22 cellular contexts compared by ENCODE assay signal in the genomic region with DNA sequence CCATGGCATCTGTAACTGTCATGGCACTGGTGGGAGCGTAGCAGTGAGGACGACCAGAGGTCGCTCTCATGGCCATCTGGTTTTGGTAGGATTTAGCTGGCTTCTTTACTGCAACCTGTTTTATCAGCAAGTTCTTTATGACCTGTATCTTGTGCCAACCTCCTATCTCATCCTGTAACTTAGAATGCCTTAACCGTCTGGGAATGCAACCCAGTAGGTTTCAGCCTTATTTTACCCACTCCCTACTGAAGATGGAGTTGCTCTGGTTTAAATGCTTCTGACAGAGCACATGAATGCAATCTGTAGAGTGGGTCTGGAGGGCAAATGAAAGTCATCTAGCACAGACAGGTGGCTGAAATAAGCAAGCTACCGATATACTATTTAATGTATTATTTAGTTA. TPM values are rescaled to one million over a fixed set of nuclear protein-coding genes. Genes with fewer than 3 reads are reported as not detected.
"Had no signal": no experiment of that assay in that cellular context is flagged by ENCODE, and none has a peak within 500 bp of the region (broad histone marks: within the 10 kb centered on the region; RNA-seq: fewer than 3 reads in every experiment).

No MANE protein-coding gene starts in this region.

- H3K4me1 ChIP-seq: esophagus muscularis mucosa, foreskin keratinocyte, psoas muscle, thyroid gland, uterus had no signal

- H3K27me3 ChIP-seq: esophagus muscularis mucosa, foreskin keratinocyte, suprapubic skin, thyroid gland, upper lobe of left lung, uterus had no signal

- H3K36me3 ChIP-seq: esophagus muscularis mucosa, suprapubic skin, thyroid gland, upper lobe of left lung, uterus had no signal

- H3K27ac ChIP-seq: epithelial cell of prostate, esophagus muscularis mucosa, foreskin keratinocyte, psoas muscle, suprapubic skin, thyroid gland, upper lobe of left lung had no signal

- DNase-seq: effector memory CD8-positive, alpha-beta T cell; foreskin keratinocyte; immature natural killer cell; left ventricle myocardium superior; mesenchymal stem cell; midbrain; psoas muscle; retina; stimulated activated CD4-positive, alpha-beta T cell treated with anti-CD3 and anti-CD28 coated beads, Interleukin-2, amount 100 ng/mL, for 48 hours; stimulated activated naive CD8-positive, alpha-beta T cell treated with anti-CD3 and anti-CD28 coated beads, Interleukin-15, Interleukin-2, amounts not matched to agents 100 U/mL and 50 U/mL, for 24 hours; thyroid gland; upper lobe of left lung; uterus had no signal

- ATAC-seq: effector memory CD8-positive, alpha-beta T cell; naive thymus-derived CD4-positive, alpha-beta T cell; psoas muscle; sciatic nerve; stimulated activated naive CD8-positive, alpha-beta T cell treated with anti-CD3 and anti-CD28 coated beads, Interleukin-15, Interleukin-2, amounts not matched to agents 100 U/mL and 50 U/mL, for 24 hours had no signal

- H3K4me3 ChIP-seq: esophagus muscularis mucosa, lung, psoas muscle, skin epidermis, suprapubic skin, thyroid gland, upper lobe of left lung, uterus had no signal

- H3K9me3 ChIP-seq: esophagus muscularis mucosa, psoas muscle, suprapubic skin, thyroid gland, upper lobe of left lung, uterus had no signal

RNA-seq across cellular contexts. Expression of a gene that starts 55.3 kb away (rescaled TPM):
- total RNA-seq: chondrocyte; foreskin keratinocyte; naive thymus-derived CD4-positive, alpha-beta T cell; upper lobe of left lung; uterus had no signal
- polyA plus RNA-seq: foreskin keratinocyte; immature natural killer cell; keratinocyte; lung; naive thymus-derived CD4-positive, alpha-beta T cell had no signal
